In genomic region chr17:56320443-56320842, GRCh38 we compare ENCODE assay signal across 28 cellular contexts.
DNase-seq lines count a peak whose midpoint lies in the region; ATAC-seq and TF ChIP-seq lines count a peak whose summit lies in the region.
"Had no signal": no experiment of that assay in that cellular context is flagged by ENCODE, and none has a peak within 500 bp of the region (broad histone marks: within the 10 kb centered on the region; RNA-seq: fewer than 3 reads in every experiment).

No MANE protein-coding gene starts in this region.

- H3K36me3 ChIP-seq in HUES64 (ENCODE audit: insufficient read depth, low read length) (no peaks in the 10 kb centered on the region), smooth muscle cell (ENCODE audit: low read depth) (no peaks in the 10 kb centered on the region), stomach (no peaks in the 10 kb centered on the region)
- H3K36me3 ChIP-seq: adrenal gland, gastroesophageal sphincter, tibial nerve had no signal

- H3K9me3 ChIP-seq in HUES64 (ENCODE audit: insufficient read depth, low read depth, low read length) = no peaks in the 10 kb centered on the region
- H3K9me3 ChIP-seq in smooth muscle cell (replicated peaks; ENCODE audit: low read depth) = no peaks in the 10 kb centered on the region
- no peaks in the 10 kb centered on the region for H3K9me3 ChIP-seq in stomach
- H3K9me3 ChIP-seq: adrenal gland, gastroesophageal sphincter, tibial nerve had no signal

- peak; percentile 22 for DNase-seq in astrocyte of the hippocampus (ENCODE audit: low read depth, low spot score)
- peak; percentile 6 for DNase-seq in iPS-NIHi11 (ENCODE audit: low spot score)
- DNase-seq in smooth muscle cell (lab: John Stamatoyannopoulos, UW; ENCODE audit: unreplicated experiment) = no peak
- no peak for DNase-seq in stomach
- DNase-seq in GM13977 (ENCODE audit: low spot score) = no peak
- DNase-seq: activated CD4-positive, alpha-beta T cell treated with anti-CD3 and anti-CD28 coated beads for 36 hours; activated CD8-positive, alpha-beta T cell treated with anti-CD3 and anti-CD28 coated beads, Interleukin-2, amount 10 ng/mL, durations not matched to agents 7 days and 5 days; activated naive CD4-positive, alpha-beta T cell treated with anti-CD3 and anti-CD28 coated beads for 36 hours; adrenal gland; DMS153; dorsolateral prefrontal cortex; kidney; midbrain; naive B cell; NCI-H1417; NCI-H2081 treated with DMSO at 0.1 percent for 48 hours; NCI-H2227 treated with DMSO at 0.1 percent for 48 hours; NCI-H526; NK-92 treated with Interleukin-12 subunit alpha and Interleukin-12 subunit beta, amount 100 ng/mL, for 24 hours; nucleus accumbens; PC-3; stimulated activated CD4-positive, alpha-beta T cell treated with anti-CD3 and anti-CD28 coated beads, Interleukin-4, amount 100 ng/mL, for 24 hours had no signal

- TF ChIP-seq CTCF in smooth muscle cell (IDR thresholded peaks at IDR 0.05; ENCODE audit: borderline replicate concordance, insufficient read depth, poor library complexity, severe bottlenecking) = no peak
- TF ChIP-seq CTCF in stomach (IDR thresholded peaks at IDR 0.05) = no peak
- TF ChIP-seq CTCF in GM13977 (IDR thresholded peaks at IDR 0.05; ENCODE audit: extremely low read depth, insufficient read depth, missing control alignments) = no peak

- H4K20me1 ChIP-seq in smooth muscle cell (ENCODE audit: low read depth) = no peaks in the 10 kb centered on the region

- peak overlapping the region; percentile 46; the same call in 1 of the 2 replicates for H3K9ac ChIP-seq in HUES64 (ENCODE audit: low read depth, low read length)
- no peak overlapping the region for H3K9ac ChIP-seq in smooth muscle cell (ENCODE audit: low read depth)
- H3K9ac ChIP-seq: KMS-11 had no signal

- H3F3A ChIP-seq in smooth muscle cell (ENCODE audit: low read depth) = no peaks in the 10 kb centered on the region

- ATAC-seq in GM18873 (IDR thresholded peaks at IDR 0.05; ENCODE audit: low FRiP score, unreplicated experiment) = no peak
- ATAC-seq: activated CD4-positive, alpha-beta T cell treated with anti-CD3 and anti-CD28 coated beads for 36 hours; activated CD8-positive, alpha-beta T cell treated with anti-CD3 and anti-CD28 coated beads, Interleukin-2, amount 10 ng/mL, durations not matched to agents 7 days and 5 days; gastroesophageal sphincter; PC-3; Right ventricle myocardium inferior had no signal

- H3K27ac ChIP-seq in HUES64 (ENCODE audit: low read depth, low read length) (peak overlapping the region; percentile 80), smooth muscle cell (ENCODE audit: low read depth) (no peak overlapping the region), stomach (no peak overlapping the region)
- H3K27ac ChIP-seq: adrenal gland, dorsolateral prefrontal cortex, gastroesophageal sphincter, KMS-11 had no signal

- no peaks in the 10 kb centered on the region for H3K79me2 ChIP-seq in smooth muscle cell (ENCODE audit: low read depth)

- intact Hi-C loops in stomach (cut with DNase I; ENCODE audit: low total_unique reads) = no loop called here

- TF ChIP-seq EP300 in stomach (IDR thresholded peaks at IDR 0.05) = no peak

- H2AFZ ChIP-seq in smooth muscle cell (ENCODE audit: low read depth) = peak overlapping the region; percentile 40

- TF ChIP-seq POLR2A in stomach (IDR thresholded peaks at IDR 0.05) = no peak

- peak overlapping the region; percentile 6; the same call in 1 of the 2 replicates for H3K4me3 ChIP-seq in HUES64 (ENCODE audit: low read length)
- H3K4me3 ChIP-seq in smooth muscle cell = no peak overlapping the region
- H3K4me3 ChIP-seq in stomach = no peak overlapping the region
- H3K4me3 ChIP-seq: adrenal gland, dorsolateral prefrontal cortex, gastroesophageal sphincter had no signal

- H3K4me2 ChIP-seq in smooth muscle cell = peak overlapping the region; percentile 58
- H3K4me2 ChIP-seq: KMS-11 had no signal

- H3K4me1 ChIP-seq in HUES64 (ENCODE audit: insufficient read depth, low read length) (peaks cover 33% of the 10 kb centered on the region), smooth muscle cell (ENCODE audit: low read depth) (peaks cover 21% of the 10 kb centered on the region), stomach (peaks cover 0 to 5% (median 2%) of the 10 kb centered on the region in 4 donors)
- H3K4me1 ChIP-seq: adrenal gland, gastroesophageal sphincter had no signal

- in situ Hi-C loops in GM13977 (cut with MboI; ENCODE audit: low pct_unique_long_range_greater_than_20kb, low sequenced_read_pairs, unreplicated experiment) = no loop called here

- WGBS in HUES64 = 16% methylated on average over 7 of the region's 7 CpGs
- WGBS in smooth muscle cell (ENCODE audit: low lambda C conversion rate) = 9% methylated on average over 7 of the region's 7 CpGs
- 23 to 48% (median 34%) methylated on average over 7 of the region's 7 CpGs for WGBS in stomach, 5 donors

- no peaks in the 10 kb centered on the region for H3K27me3 ChIP-seq in HUES64 (ENCODE audit: insufficient read depth, low read length)
- H3K27me3 ChIP-seq in smooth muscle cell (ENCODE audit: low read depth) = peaks cover 36% of the 10 kb centered on the region
- H3K27me3 ChIP-seq in stomach = peaks cover 0 to 17% (median 0%) of the 10 kb centered on the region in 3 donors
- H3K27me3 ChIP-seq: adrenal gland, tibial nerve had no signal

Comparison
In these comparisons a context has a peak if more than half of its experiments do, and no peak if none do; other contexts are left out.
1. DNase-seq: peak in astrocyte of the hippocampus (single experiment) and iPS-NIHi11 (single experiment); none in smooth muscle cell (single experiment), stomach (single experiment) and GM13977 (single experiment).